9 cellular contexts compared by ENCODE assay signal in the genomic region with DNA sequence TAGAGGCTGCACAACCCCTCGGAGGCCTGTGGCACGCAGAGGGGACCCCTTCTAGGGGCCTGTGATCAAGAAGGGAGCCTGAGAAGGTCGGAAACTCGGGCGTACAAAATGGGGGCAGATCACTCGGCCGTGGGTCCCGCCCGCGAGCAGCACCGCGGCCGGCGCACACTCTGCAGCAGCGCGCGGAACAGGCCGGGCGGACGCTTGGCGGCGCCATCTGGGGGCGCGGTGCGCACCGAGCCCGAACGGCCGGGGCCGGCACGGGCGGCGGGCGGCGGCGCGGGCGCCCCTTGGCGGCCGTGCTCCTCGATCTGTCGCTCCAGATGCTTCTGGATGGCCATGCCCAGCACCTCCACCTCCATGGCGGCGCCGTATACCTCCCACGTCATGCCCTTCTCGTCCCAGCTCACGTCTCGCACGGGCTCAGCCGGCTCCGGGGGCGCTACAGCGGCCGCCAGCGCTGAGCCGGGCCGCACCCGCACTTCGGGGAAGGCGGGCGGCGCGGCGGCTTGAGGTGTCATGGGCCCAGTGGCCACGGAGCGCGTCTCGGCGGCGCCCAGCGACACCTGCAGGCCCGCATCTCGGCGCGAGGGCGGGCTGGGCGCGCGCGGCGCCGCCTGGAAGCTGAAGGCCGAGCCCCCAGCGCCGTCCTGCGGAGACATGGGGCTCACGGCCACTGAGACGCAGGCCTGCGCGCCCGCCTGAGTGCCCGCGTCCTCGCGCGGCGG. TPM values are rescaled to one million over a fixed set of nuclear protein-coding genes. Genes with fewer than 3 reads are reported as not detected.
DNase-seq lines count a peak whose midpoint lies in the region; ATAC-seq and TF ChIP-seq lines count a peak whose summit lies in the region.
"Had no signal": no experiment of that assay in that cellular context is flagged by ENCODE, and none has a peak within 500 bp of the region (broad histone marks: within the 10 kb centered on the region; RNA-seq: fewer than 3 reads in every experiment).

No MANE protein-coding gene starts in this region.

- H3K36me3 ChIP-seq in smooth muscle cell (ENCODE audit: low read depth) = no peaks in the 10 kb centered on the region

- no peaks in the 10 kb centered on the region for H3F3A ChIP-seq in smooth muscle cell (ENCODE audit: low read depth)

- H3K4me2 ChIP-seq in smooth muscle cell = peak overlapping the region; percentile 86

- no peaks in the 10 kb centered on the region for H3K4me1 ChIP-seq in smooth muscle cell (ENCODE audit: low read depth)

- peak; percentile 71 for ATAC-seq in HG03159 (IDR thresholded peaks at IDR 0.05; ENCODE audit: unreplicated experiment)

- no peaks in the 10 kb centered on the region for H3K9me3 ChIP-seq in smooth muscle cell (replicated peaks; ENCODE audit: low read depth)

- no peak overlapping the region for H2AFZ ChIP-seq in smooth muscle cell (ENCODE audit: low read depth)

- peak; percentile 54 for DNase-seq in GM03348 (ENCODE audit: low spot score)
- DNase-seq in activated T-cell treated with anti-CD3 and anti-CD28 coated beads, Interleukin-2, amount 50 U/mL, for 1 hour = peak; percentile 81
- no peak for DNase-seq in fibroblast of the aortic adventitia (ENCODE audit: low read depth)
- no peak for DNase-seq in smooth muscle cell (lab: John Stamatoyannopoulos, UW; ENCODE audit: unreplicated experiment)
- DNase-seq in NCI-H446 (lab: John Stamatoyannopoulos, UW) = no peak
- no peak for DNase-seq in mesenteric fat pad (ENCODE audit: low spot score)
- no peak for DNase-seq in NK-92 (lab: John Stamatoyannopoulos, UW; ENCODE audit: unreplicated experiment)

- no peaks in the 10 kb centered on the region for H3K79me2 ChIP-seq in smooth muscle cell (ENCODE audit: low read depth)

- no peak overlapping the region for H3K9ac ChIP-seq in smooth muscle cell (ENCODE audit: low read depth)

- H3K27ac ChIP-seq in smooth muscle cell (ENCODE audit: low read depth) = no peak overlapping the region

- H3K27me3 ChIP-seq in smooth muscle cell (ENCODE audit: low read depth) = peaks cover 17% of the 10 kb centered on the region

- TF ChIP-seq CTCF in fibroblast of the aortic adventitia (IDR thresholded peaks at IDR 0.05; ENCODE audit: insufficient read depth, low read length) (no peak), smooth muscle cell (IDR thresholded peaks at IDR 0.05; ENCODE audit: borderline replicate concordance, insufficient read depth, poor library complexity, severe bottlenecking) (peak; percentile 18)

- H4K20me1 ChIP-seq in smooth muscle cell (ENCODE audit: low read depth) = no peaks in the 10 kb centered on the region

- H3K4me3 ChIP-seq in fibroblast of the aortic adventitia (ENCODE audit: low read depth, low read length) = peak overlapping the region; percentile 33
- H3K4me3 ChIP-seq in smooth muscle cell = peak overlapping the region; percentile 42

- WGBS in smooth muscle cell (ENCODE audit: low lambda C conversion rate) = 20% methylated on average over 69 of the region's 98 CpGs

RNA-seq across cellular contexts. Expression of gene GPRIN1, which starts 13.1 kb away (rescaled TPM):
- total RNA-seq in fibroblast of the aortic adventitia (ENCODE audit: low replicate concordance) (1.7 and 7.1 TPM in 2 replicates), smooth muscle cell (0.63 and 3.6 TPM in 2 replicates), mesenteric fat pad (1.3 TPM)
- 2.1 and 5.0 TPM in 2 replicates for polyA plus RNA-seq in smooth muscle cell

RNA-seq across cellular contexts. Expression of gene SNCB, which starts 33.5 kb away (rescaled TPM):
- not detected in 2 replicates for total RNA-seq in fibroblast of the aortic adventitia (ENCODE audit: low replicate concordance)
- 0.45 TPM in 1 of 2 replicates, not detected in the other for total RNA-seq in smooth muscle cell
- polyA plus RNA-seq in smooth muscle cell = 0.55 and 0.71 TPM in 2 replicates
- not detected for total RNA-seq in mesenteric fat pad

RNA-seq across cellular contexts. Expression of gene EIF4E1B, which starts 33.6 kb away (rescaled TPM):
- total RNA-seq in fibroblast of the aortic adventitia (ENCODE audit: low replicate concordance) (not detected in 2 replicates), smooth muscle cell (not detected in 2 replicates), mesenteric fat pad (not detected)
- polyA plus RNA-seq in smooth muscle cell = not detected in 2 replicates

RNA-seq across cellular contexts. Expression of gene CDHR2, which starts 47.7 kb away (rescaled TPM):
- not detected in 2 replicates for total RNA-seq in fibroblast of the aortic adventitia (ENCODE audit: low replicate concordance)
- total RNA-seq in smooth muscle cell = 0.09 and 0.13 TPM in 2 replicates
- polyA plus RNA-seq in smooth muscle cell = 0.08 TPM in 1 of 2 replicates, not detected in the other
- total RNA-seq in mesenteric fat pad = 0.45 TPM
- total RNA-seq: glomerular endothelial cell had no signal

RNA-seq across cellular contexts. Expression of gene TSPAN17, which starts 50.4 kb away (rescaled TPM):
- 19.3 and 29.0 TPM in 2 replicates for total RNA-seq in fibroblast of the aortic adventitia (ENCODE audit: low replicate concordance)
- 31.0 and 35.9 TPM in 2 replicates for total RNA-seq in smooth muscle cell
- polyA plus RNA-seq in smooth muscle cell = 29.7 and 34.4 TPM in 2 replicates
- total RNA-seq in mesenteric fat pad = 29.7 TPM

Comparison
In these comparisons a context has a peak if more than half of its experiments do, and no peak if none do; other contexts are left out.
1. DNase-seq: peak in GM03348 (single experiment) and activated T-cell treated with anti-CD3 and anti-CD28 coated beads, Interleukin-2, amount 50 U/mL, for 1 hour (single experiment); none in fibroblast of the aortic adventitia (single experiment), smooth muscle cell (single experiment), NCI-H446 (0 of 2), mesenteric fat pad (single experiment) and NK-92 (single experiment).